18 cellular contexts compared by ENCODE assay signal in the genomic region with DNA sequence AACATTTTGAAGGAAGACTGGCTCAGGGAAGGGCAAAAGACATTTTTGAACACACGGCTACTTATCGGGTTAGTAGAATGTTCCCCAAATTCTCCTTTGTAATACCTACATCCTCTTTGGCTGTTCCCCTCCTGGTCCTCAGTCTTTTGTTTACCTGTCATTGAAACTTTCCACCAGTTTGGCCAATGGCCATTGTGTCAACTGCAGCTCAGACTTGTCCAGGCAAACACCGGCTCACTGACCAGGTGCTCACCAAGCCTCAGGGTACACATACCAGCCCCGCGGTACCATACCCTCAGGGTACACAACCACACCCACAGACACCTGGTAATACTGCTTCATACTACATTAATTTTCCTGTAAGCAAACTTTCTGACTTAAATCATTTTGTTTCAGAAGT.
DNase-seq lines count a peak whose midpoint lies in the region; ATAC-seq and TF ChIP-seq lines count a peak whose summit lies in the region.
"Had no signal": no experiment of that assay in that cellular context is flagged by ENCODE, and none has a peak within 500 bp of the region (broad histone marks: within the 10 kb centered on the region; RNA-seq: fewer than 3 reads in every experiment).

No MANE protein-coding gene starts in this region.

- no peak overlapping the region for H3K4me3 Mint-ChIP-seq in activated naive CD4-positive, alpha-beta T cell treated with anti-CD3 and anti-CD28 coated beads for 36 hours
- H3K4me3 Mint-ChIP-seq in activated naive CD4-positive, alpha-beta T cell treated with anti-CD3 and anti-CD28 coated beads, Interleukin-2, amount 10 ng/mL, durations not matched to agents 7 days and 5 days, result no peak overlapping the region
- H3K4me3 Mint-ChIP-seq in activated CD8-positive, alpha-beta T cell treated with anti-CD3 and anti-CD28 coated beads for 36 hours, result no peak overlapping the region
- H3K4me3 Mint-ChIP-seq in activated T-helper 2 cell treated with anti-CD3 and anti-CD28 coated beads, Interferon-gamma antibody, Interleukin-2, Interleukin-4, amounts not matched to agents 10 μg/mL and 5 μg/mL and 100 μg/mL, durations not matched to agents 14 hours and 24 hours and 36 hours (ENCODE audit: low read depth), result no peak overlapping the region
- H3K4me3 Mint-ChIP-seq: activated CD4-positive, alpha-beta memory T cell treated with anti-CD3 and anti-CD28 coated beads for 36 hours; stimulated activated naive CD8-positive, alpha-beta T cell treated with anti-CD3 and anti-CD28 coated beads, Interleukin-15, amount 100 ng/mL, for 72 hours had no signal

- H3K4me3 ChIP-seq in dorsolateral prefrontal cortex, result no peak overlapping the region
- peak overlapping the region in 1 of 2 experiments; percentile 25 for H3K4me3 ChIP-seq in neutrophil (ENCODE audit: low read depth in 1 of 2, low read length in 1 of 2)
- H3K4me3 ChIP-seq in vagina, result no peak overlapping the region

- H3K4me1 ChIP-seq in neutrophil (ENCODE audit: control insufficient read depth in 1 of 2, insufficient read depth in 1 of 2, low read depth in 1 of 2, low read length in 1 of 2), result peaks cover 78 to 79% of the 10 kb centered on the region in 2 experiments
- H3K4me1 ChIP-seq in vagina, result peaks cover 61% of the 10 kb centered on the region

- DNase-seq in activated naive CD4-positive, alpha-beta T cell treated with anti-CD3 and anti-CD28 coated beads for 36 hours, result no peak
- no peak for DNase-seq in activated naive CD4-positive, alpha-beta T cell treated with anti-CD3 and anti-CD28 coated beads, Interleukin-2, amount 10 ng/mL, durations not matched to agents 7 days and 5 days
- DNase-seq in dorsolateral prefrontal cortex (no peak), vagina (ENCODE audit: extremely low spot score in 2 of 2) (no peak)
- DNase-seq in activated CD8-positive, alpha-beta T cell treated with anti-CD3 and anti-CD28 coated beads for 36 hours, result no peak
- DNase-seq in activated T-helper 2 cell treated with anti-CD3 and anti-CD28 coated beads, Interferon-gamma antibody, Interleukin-2, Interleukin-4, amounts not matched to agents 10 μg/mL and 5 μg/mL and 100 μg/mL, durations not matched to agents 14 hours and 24 hours and 36 hours (ENCODE audit: low spot score), result no peak
- DNase-seq: activated CD4-positive, alpha-beta memory T cell treated with anti-CD3 and anti-CD28 coated beads for 36 hours; activated effector memory CD4-positive, alpha-beta T cell treated with Interleukin-2 at 50 U/mL for 16 hours; effector CD8-positive, alpha-beta T cell; foreskin melanocyte; islet precursor cell; naive B cell; NCI-H2171; stimulated activated naive CD8-positive, alpha-beta T cell treated with anti-CD3 and anti-CD28 coated beads, Interleukin-15, amount 100 ng/mL, for 72 hours; T1000 had no signal

- peak overlapping the region in 33 of 59 donors; percentile 4 to 98 (median 93) for H3K27ac ChIP-seq in dorsolateral prefrontal cortex
- H3K27ac ChIP-seq in neutrophil, result peak overlapping the region; percentile 98
- peak overlapping the region; percentile 96 for H3K27ac ChIP-seq in vagina

- POLR2A ChIA-PET in activated CD8-positive, alpha-beta T cell treated with anti-CD3 and anti-CD28 coated beads for 36 hours (lab: Charles Lee), result interaction anchor here (1.2 kb wide), 1 partner anchor 253 kb away, joined by 4 read pairs; no protein-coding TSS in a partner anchor

- no peak for ATAC-seq in activated CD8-positive, alpha-beta T cell treated with anti-CD3 and anti-CD28 coated beads for 36 hours
- ATAC-seq in GM19455 (IDR thresholded peaks at IDR 0.05; ENCODE audit: unreplicated experiment), result no peak
- ATAC-seq: sciatic nerve; stimulated activated naive CD8-positive, alpha-beta T cell treated with anti-CD3 and anti-CD28 coated beads, Interleukin-15, amount 100 ng/mL, for 72 hours had no signal

- CTCF ChIA-PET in activated naive CD4-positive, alpha-beta T cell treated with anti-CD3 and anti-CD28 coated beads for 36 hours (lab: Charles Lee), result interaction anchor here (1.3 to 6.5 kb wide), 4 partner anchors 60 to 251 kb away, joined by 3 to 153 read pairs (median 28); no protein-coding TSS in a partner anchor
- CTCF ChIA-PET in activated naive CD4-positive, alpha-beta T cell treated with anti-CD3 and anti-CD28 coated beads, Interleukin-2, amount 10 ng/mL, durations not matched to agents 7 days and 5 days (lab: Charles Lee), result interaction anchor here (1.0 to 7.8 kb wide), 8 partner anchors 10 to 455 kb away, joined by 4 to 251 read pairs (median 14); a partner anchor contains a TSS
- CTCF ChIA-PET in activated CD8-positive, alpha-beta T cell treated with anti-CD3 and anti-CD28 coated beads for 36 hours (lab: Charles Lee), result interaction anchor here (1.0 to 8.6 kb wide), 5 partner anchors 14 to 249 kb away, joined by 3 to 270 read pairs (median 39); a partner anchor contains a TSS

- peaks cover 24% of the 10 kb centered on the region for H3K4me1 Mint-ChIP-seq in activated naive CD4-positive, alpha-beta T cell treated with anti-CD3 and anti-CD28 coated beads for 36 hours (ENCODE audit: low read depth)
- peaks cover 55% of the 10 kb centered on the region for H3K4me1 Mint-ChIP-seq in activated naive CD4-positive, alpha-beta T cell treated with anti-CD3 and anti-CD28 coated beads, Interleukin-2, amount 10 ng/mL, durations not matched to agents 7 days and 5 days
- H3K4me1 Mint-ChIP-seq in activated CD8-positive, alpha-beta T cell treated with anti-CD3 and anti-CD28 coated beads for 36 hours (ENCODE audit: low read depth), result peaks cover 16% of the 10 kb centered on the region
- peaks cover 27% of the 10 kb centered on the region for H3K4me1 Mint-ChIP-seq in activated T-helper 2 cell treated with anti-CD3 and anti-CD28 coated beads, Interferon-gamma antibody, Interleukin-2, Interleukin-4, amounts not matched to agents 10 μg/mL and 5 μg/mL and 100 μg/mL, durations not matched to agents 14 hours and 24 hours and 36 hours (ENCODE audit: low read depth)

- H3K27ac Mint-ChIP-seq in activated naive CD4-positive, alpha-beta T cell treated with anti-CD3 and anti-CD28 coated beads for 36 hours, result peak overlapping the region; percentile 55
- no peak overlapping the region for H3K27ac Mint-ChIP-seq in activated naive CD4-positive, alpha-beta T cell treated with anti-CD3 and anti-CD28 coated beads, Interleukin-2, amount 10 ng/mL, durations not matched to agents 7 days and 5 days
- H3K27ac Mint-ChIP-seq in activated CD8-positive, alpha-beta T cell treated with anti-CD3 and anti-CD28 coated beads for 36 hours, result no peak overlapping the region
- no peak overlapping the region for H3K27ac Mint-ChIP-seq in activated T-helper 2 cell treated with anti-CD3 and anti-CD28 coated beads, Interferon-gamma antibody, Interleukin-2, Interleukin-4, amounts not matched to agents 10 μg/mL and 5 μg/mL and 100 μg/mL, durations not matched to agents 14 hours and 24 hours and 36 hours
- H3K27ac Mint-ChIP-seq: activated CD4-positive, alpha-beta memory T cell treated with anti-CD3 and anti-CD28 coated beads for 36 hours had no signal

- no peaks in the 10 kb centered on the region for H3K9me3 ChIP-seq in neutrophil
- H3K9me3 ChIP-seq in vagina, result no peaks in the 10 kb centered on the region

- intact Hi-C loops in activated naive CD4-positive, alpha-beta T cell treated with anti-CD3 and anti-CD28 coated beads for 36 hours (cut with micrococcal nuclease), result loop anchor here (10.0 kb wide), 1 partner anchor 439 kb away; a partner anchor contains a TSS
- intact Hi-C loops in dorsolateral prefrontal cortex (cut with DNase I) (no loop called here), vagina (cut with DNase I) (loop anchor here (10.0 kb wide), 1 partner anchor 159 kb away; no protein-coding TSS in a partner anchor)
- intact Hi-C loops in activated CD8-positive, alpha-beta T cell treated with anti-CD3 and anti-CD28 coated beads for 36 hours (cut with micrococcal nuclease), result no loop called here
- intact Hi-C loops in activated T-helper 2 cell treated with anti-CD3 and anti-CD28 coated beads, Interferon-gamma antibody, Interleukin-2, Interleukin-4, amounts not matched to agents 10 μg/mL and 5 μg/mL and 100 μg/mL, durations not matched to agents 14 hours and 24 hours and 36 hours (cut with micrococcal nuclease), result loop anchor here (10.0 kb wide), 2 partner anchors 99 to 639 kb away; a partner anchor contains a TSS

- H3K9me3 Mint-ChIP-seq in activated naive CD4-positive, alpha-beta T cell treated with anti-CD3 and anti-CD28 coated beads for 36 hours, result no peaks in the 10 kb centered on the region
- H3K9me3 Mint-ChIP-seq in activated naive CD4-positive, alpha-beta T cell treated with anti-CD3 and anti-CD28 coated beads, Interleukin-2, amount 10 ng/mL, durations not matched to agents 7 days and 5 days, result no peaks in the 10 kb centered on the region
- no peaks in the 10 kb centered on the region for H3K9me3 Mint-ChIP-seq in activated CD8-positive, alpha-beta T cell treated with anti-CD3 and anti-CD28 coated beads for 36 hours
- H3K9me3 Mint-ChIP-seq in activated T-helper 2 cell treated with anti-CD3 and anti-CD28 coated beads, Interferon-gamma antibody, Interleukin-2, Interleukin-4, amounts not matched to agents 10 μg/mL and 5 μg/mL and 100 μg/mL, durations not matched to agents 14 hours and 24 hours and 36 hours, result no peaks in the 10 kb centered on the region
- H3K9me3 Mint-ChIP-seq: activated CD4-positive, alpha-beta memory T cell treated with anti-CD3 and anti-CD28 coated beads for 36 hours; naive B cell; stimulated activated naive CD8-positive, alpha-beta T cell treated with anti-CD3 and anti-CD28 coated beads, Interleukin-15, amount 100 ng/mL, for 72 hours had no signal

- H3K27me3 ChIP-seq in dorsolateral prefrontal cortex, result no peaks in the 10 kb centered on the region
- no peaks in the 10 kb centered on the region for H3K27me3 ChIP-seq in neutrophil
- H3K27me3 ChIP-seq in vagina, result no peaks in the 10 kb centered on the region

- no peak for TF ChIP-seq POLR2A in vagina (IDR thresholded peaks at IDR 0.05)

- H3K36me3 Mint-ChIP-seq in activated naive CD4-positive, alpha-beta T cell treated with anti-CD3 and anti-CD28 coated beads for 36 hours (ENCODE audit: low read depth), result no peaks in the 10 kb centered on the region
- no peaks in the 10 kb centered on the region for H3K36me3 Mint-ChIP-seq in activated naive CD4-positive, alpha-beta T cell treated with anti-CD3 and anti-CD28 coated beads, Interleukin-2, amount 10 ng/mL, durations not matched to agents 7 days and 5 days
- no peaks in the 10 kb centered on the region for H3K36me3 Mint-ChIP-seq in activated CD8-positive, alpha-beta T cell treated with anti-CD3 and anti-CD28 coated beads for 36 hours (ENCODE audit: low read depth)
- no peaks in the 10 kb centered on the region for H3K36me3 Mint-ChIP-seq in activated T-helper 2 cell treated with anti-CD3 and anti-CD28 coated beads, Interferon-gamma antibody, Interleukin-2, Interleukin-4, amounts not matched to agents 10 μg/mL and 5 μg/mL and 100 μg/mL, durations not matched to agents 14 hours and 24 hours and 36 hours (ENCODE audit: low read depth)
- H3K36me3 Mint-ChIP-seq: activated CD4-positive, alpha-beta memory T cell treated with anti-CD3 and anti-CD28 coated beads for 36 hours; naive B cell had no signal

- TF ChIP-seq CTCF in dorsolateral prefrontal cortex (IDR thresholded peaks at IDR 0.05 in 54 of 56, conservative IDR thresholded peaks at IDR 0.05 in 2 of 56; ENCODE audit: low read depth in 1 of 56, partially characterized antibody in 56 of 56), result no peak
- TF ChIP-seq CTCF in neutrophil (IDR thresholded peaks at IDR 0.05), result no peak
- TF ChIP-seq CTCF in vagina (IDR thresholded peaks at IDR 0.05), result no peak
- no peak for TF ChIP-seq CTCF in activated CD8-positive, alpha-beta T cell treated with anti-CD3 and anti-CD28 coated beads for 36 hours (IDR thresholded peaks at IDR 0.05)

- no peaks in the 10 kb centered on the region for H3K27me3 Mint-ChIP-seq in activated naive CD4-positive, alpha-beta T cell treated with anti-CD3 and anti-CD28 coated beads for 36 hours (ENCODE audit: low read depth)
- peaks cover 6% of the 10 kb centered on the region for H3K27me3 Mint-ChIP-seq in activated naive CD4-positive, alpha-beta T cell treated with anti-CD3 and anti-CD28 coated beads, Interleukin-2, amount 10 ng/mL, durations not matched to agents 7 days and 5 days
- H3K27me3 Mint-ChIP-seq in activated CD8-positive, alpha-beta T cell treated with anti-CD3 and anti-CD28 coated beads for 36 hours, result peaks cover 6% of the 10 kb centered on the region
- H3K27me3 Mint-ChIP-seq in activated T-helper 2 cell treated with anti-CD3 and anti-CD28 coated beads, Interferon-gamma antibody, Interleukin-2, Interleukin-4, amounts not matched to agents 10 μg/mL and 5 μg/mL and 100 μg/mL, durations not matched to agents 14 hours and 24 hours and 36 hours (ENCODE audit: low read depth), result no peaks in the 10 kb centered on the region

- H3K36me3 ChIP-seq in neutrophil (no peaks in the 10 kb centered on the region), vagina (no peaks in the 10 kb centered on the region)

Comparison
In these comparisons a context has a peak if more than half of its experiments do, and no peak if none do; other contexts are left out.
1. intact Hi-C loops: an anchor here in activated naive CD4-positive, alpha-beta T cell treated with anti-CD3 and anti-CD28 coated beads for 36 hours (10.0 kb wide), vagina (10.0 kb wide) and activated T-helper 2 cell treated with anti-CD3 and anti-CD28 coated beads, Interferon-gamma antibody, Interleukin-2, Interleukin-4, amounts not matched to agents 10 μg/mL and 5 μg/mL and 100 μg/mL, durations not matched to agents 14 hours and 24 hours and 36 hours (10.0 kb wide); none called in dorsolateral prefrontal cortex and activated CD8-positive, alpha-beta T cell treated with anti-CD3 and anti-CD28 coated beads for 36 hours.